ENCODE assay signal across 29 cellular contexts in the genomic region with DNA sequence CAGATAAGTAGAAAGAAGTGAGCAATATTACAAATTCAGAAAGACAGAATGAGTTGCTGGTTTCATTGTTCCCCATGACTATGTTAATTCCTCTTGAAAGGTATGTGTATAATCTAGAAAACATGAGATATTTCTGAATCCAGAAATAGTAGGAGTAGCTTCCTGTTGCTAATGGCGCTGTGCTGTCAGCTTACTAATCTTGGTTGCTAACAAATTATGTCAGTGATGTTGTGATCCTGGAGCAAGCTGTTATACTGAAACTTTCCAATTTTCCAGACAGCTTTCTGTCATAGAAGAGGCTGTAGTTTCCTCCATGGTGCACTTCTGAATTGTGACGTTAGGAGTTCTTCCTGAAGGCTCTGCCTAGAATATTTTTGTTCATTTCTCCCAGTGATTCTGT.
"Had no signal": no experiment of that assay in that cellular context is flagged by ENCODE, and none has a peak within 500 bp of the region (broad histone marks: within the 10 kb centered on the region; RNA-seq: fewer than 3 reads in every experiment).

No MANE protein-coding gene starts in this region.

- H3K27ac ChIP-seq: body of pancreas, SK-N-MC, WERI-Rb-1 had no signal

- H3K4me1 ChIP-seq: body of pancreas had no signal

- H3K9me3 Mint-ChIP-seq: activated CD4-positive, alpha-beta memory T cell treated with anti-CD3 and anti-CD28 coated beads, Interleukin-2, amount 10 ng/mL, durations not matched to agents 7 days and 5 days; activated naive CD4-positive, alpha-beta T cell treated with anti-CD3 and anti-CD28 coated beads, Interleukin-2, amount 10 ng/mL, durations not matched to agents 7 days and 5 days; activated naive CD8-positive, alpha-beta T cell treated with anti-CD3 and anti-CD28 coated beads for 36 hours; activated T-helper 17 cell treated with anti-CD3 and anti-CD28 coated beads, Interleukin-2, amount 50 U/mL, for 72 hours; central memory CD8-positive, alpha-beta T cell had no signal

- H3K27me3 Mint-ChIP-seq: activated CD4-positive, alpha-beta memory T cell treated with anti-CD3 and anti-CD28 coated beads, Interleukin-2, amount 10 ng/mL, durations not matched to agents 7 days and 5 days; activated CD4-positive, alpha-beta T cell treated with anti-CD3 and anti-CD28 coated beads for 36 hours; activated naive CD4-positive, alpha-beta T cell treated with anti-CD3 and anti-CD28 coated beads, Interleukin-2, amount 10 ng/mL, durations not matched to agents 7 days and 5 days; activated naive CD8-positive, alpha-beta T cell treated with anti-CD3 and anti-CD28 coated beads for 36 hours; activated T-helper 17 cell treated with anti-CD3 and anti-CD28 coated beads, Interleukin-2, amount 50 U/mL, for 72 hours; central memory CD8-positive, alpha-beta T cell had no signal

- H3K4me3 ChIP-seq: body of pancreas, SK-N-MC had no signal

- ATAC-seq: activated CD4-positive, alpha-beta T cell treated with anti-CD3 and anti-CD28 coated beads for 36 hours; activated T-helper 17 cell treated with anti-CD3 and anti-CD28 coated beads, Interleukin-2, amount 50 U/mL, for 72 hours; body of pancreas; Panc1; Right ventricle myocardium inferior; T-cell had no signal

- H3K4me3 Mint-ChIP-seq: activated CD4-positive, alpha-beta memory T cell treated with anti-CD3 and anti-CD28 coated beads, Interleukin-2, amount 10 ng/mL, durations not matched to agents 7 days and 5 days; activated CD4-positive, alpha-beta T cell treated with anti-CD3 and anti-CD28 coated beads for 36 hours; activated naive CD4-positive, alpha-beta T cell treated with anti-CD3 and anti-CD28 coated beads, Interleukin-2, amount 10 ng/mL, durations not matched to agents 7 days and 5 days; activated naive CD8-positive, alpha-beta T cell treated with anti-CD3 and anti-CD28 coated beads for 36 hours; activated T-helper 17 cell treated with anti-CD3 and anti-CD28 coated beads, Interleukin-2, amount 50 U/mL, for 72 hours; central memory CD8-positive, alpha-beta T cell; T-cell had no signal

- H3K4me1 Mint-ChIP-seq: activated CD4-positive, alpha-beta memory T cell treated with anti-CD3 and anti-CD28 coated beads, Interleukin-2, amount 10 ng/mL, durations not matched to agents 7 days and 5 days; activated CD4-positive, alpha-beta T cell treated with anti-CD3 and anti-CD28 coated beads for 36 hours; activated naive CD4-positive, alpha-beta T cell treated with anti-CD3 and anti-CD28 coated beads, Interleukin-2, amount 10 ng/mL, durations not matched to agents 7 days and 5 days; activated naive CD8-positive, alpha-beta T cell treated with anti-CD3 and anti-CD28 coated beads for 36 hours; activated T-helper 17 cell treated with anti-CD3 and anti-CD28 coated beads, Interleukin-2, amount 50 U/mL, for 72 hours; central memory CD8-positive, alpha-beta T cell; T-cell had no signal

- H3K36me3 Mint-ChIP-seq: activated naive CD4-positive, alpha-beta T cell treated with anti-CD3 and anti-CD28 coated beads, Interleukin-2, amount 10 ng/mL, durations not matched to agents 7 days and 5 days; activated naive CD8-positive, alpha-beta T cell treated with anti-CD3 and anti-CD28 coated beads for 36 hours; T-cell had no signal

- DNase-seq: activated CD4-positive, alpha-beta memory T cell treated with anti-CD3 and anti-CD28 coated beads, Interleukin-2, amount 10 ng/mL, durations not matched to agents 7 days and 5 days; activated CD4-positive, alpha-beta T cell treated with anti-CD3 and anti-CD28 coated beads for 36 hours; activated CD4-positive, alpha-beta T cell treated with anti-CD3 and anti-CD28 coated beads, Interleukin-2, amount 50 U/mL, for 1 hour; activated gamma-delta T cell; activated naive CD4-positive, alpha-beta T cell treated with anti-CD3 and anti-CD28 coated beads, Interleukin-2, amount 10 ng/mL, durations not matched to agents 7 days and 5 days; activated naive CD8-positive, alpha-beta T cell treated with anti-CD3 and anti-CD28 coated beads for 36 hours; activated T-cell treated with anti-CD3 and anti-CD28 coated beads for 4 hours; activated T-cell treated with anti-CD3 and anti-CD28 coated beads, Interleukin-2, amount 50 U/mL, for 48 hours; aorta; body of pancreas; Karpas-422; MM.1S; NCI-H1105; NCI-H1436 treated with DMSO at 0.1 percent for 48 hours; NCI-H187 treated with DMSO at 0.1 percent for 48 hours; NCI-H2081 treated with DMSO at 0.1 percent for 48 hours; NCI-H510A; NCI-H526 treated with DMSO at 0.1 percent for 48 hours; NCI-H82; RPMI8226; T-cell; T-helper 2 cell; T1000; WERI-Rb-1 had no signal

- H3K36me3 ChIP-seq: WERI-Rb-1 had no signal

- H3K27me3 ChIP-seq: body of pancreas had no signal

- H3K27ac Mint-ChIP-seq: activated CD4-positive, alpha-beta memory T cell treated with anti-CD3 and anti-CD28 coated beads, Interleukin-2, amount 10 ng/mL, durations not matched to agents 7 days and 5 days; activated CD4-positive, alpha-beta T cell treated with anti-CD3 and anti-CD28 coated beads for 36 hours; activated naive CD4-positive, alpha-beta T cell treated with anti-CD3 and anti-CD28 coated beads, Interleukin-2, amount 10 ng/mL, durations not matched to agents 7 days and 5 days; activated naive CD8-positive, alpha-beta T cell treated with anti-CD3 and anti-CD28 coated beads for 36 hours; activated T-helper 17 cell treated with anti-CD3 and anti-CD28 coated beads, Interleukin-2, amount 50 U/mL, for 72 hours; T-cell had no signal
